ENCODE assay signal across 8 cellular contexts in the genomic region with DNA sequence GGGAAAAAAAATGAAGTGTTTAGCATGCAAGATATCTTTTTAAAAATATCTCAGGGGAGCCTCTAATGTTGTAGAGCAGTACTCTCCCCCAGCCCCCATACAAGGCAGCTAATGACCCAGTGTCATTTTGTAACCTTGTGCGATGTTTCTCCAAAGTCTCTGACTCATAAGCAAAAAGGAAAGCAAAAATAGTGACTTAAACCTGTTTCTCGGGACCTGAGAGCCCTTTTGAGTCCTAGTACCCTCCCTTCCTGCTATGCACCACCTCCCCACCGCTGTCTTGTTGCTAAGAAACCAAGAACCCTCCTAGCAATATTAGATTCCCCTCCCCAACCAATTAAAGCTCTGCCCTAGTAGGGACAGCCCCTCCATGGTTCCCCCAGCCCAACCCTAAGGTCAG. TPM values are rescaled to one million over a fixed set of nuclear protein-coding genes. Genes with fewer than 3 reads are reported as not detected.
A peak's percentile ranks its signal among the peaks of the same experiment; 100 is the strongest.
DNase-seq lines count a peak whose midpoint lies in the region; ATAC-seq and TF ChIP-seq lines count a peak whose summit lies in the region.

No MANE protein-coding gene starts in this region.

- BruUV-seq in MCF 10A (replicated peaks; lab: Mats Ljungman, UMichigan) = no TSS peak

- no peaks in the 10 kb centered on the region for H3K9me2 ChIP-seq in GM23338 (ENCODE audit: insufficient read depth)

- H3K27ac Mint-ChIP-seq in CD4-positive, CD25-positive, alpha-beta regulatory T cell = peak overlapping the region; percentile 57 to 88 (median 84)
- no peak overlapping the region for H3K27ac Mint-ChIP-seq in activated naive CD8-positive, alpha-beta T cell treated with anti-CD3 and anti-CD28 coated beads, Interleukin-2, amount 50 U/mL, for 24 hours
- H3K27ac Mint-ChIP-seq in GM23338 (no peak overlapping the region), MCF 10A (ENCODE audit: low read depth, unreplicated experiment) (no peak overlapping the region)

- H3K4me2 ChIP-seq in GM23338 = no peak overlapping the region

- H3K36me3 Mint-ChIP-seq in CD4-positive, CD25-positive, alpha-beta regulatory T cell = no peaks in the 10 kb centered on the region
- no peaks in the 10 kb centered on the region for H3K36me3 Mint-ChIP-seq in activated naive CD8-positive, alpha-beta T cell treated with anti-CD3 and anti-CD28 coated beads, Interleukin-2, amount 50 U/mL, for 24 hours (ENCODE audit: low read depth)
- H3K36me3 Mint-ChIP-seq in GM23338 (ENCODE audit: low read depth) (peaks cover 2% of the 10 kb centered on the region; the same call in 1 of the 3 replicates), MCF 10A (ENCODE audit: insufficient read depth, unreplicated experiment) (no peaks in the 10 kb centered on the region)

- no peak overlapping the region for H2AFZ ChIP-seq in GM23338

- H3K4me3 Mint-ChIP-seq in CD4-positive, CD25-positive, alpha-beta regulatory T cell = peak overlapping the region; percentile 68 to 86 (median 78)
- peak overlapping the region; percentile 13 for H3K4me3 Mint-ChIP-seq in activated naive CD8-positive, alpha-beta T cell treated with anti-CD3 and anti-CD28 coated beads, Interleukin-2, amount 50 U/mL, for 24 hours
- H3K4me3 Mint-ChIP-seq in GM23338 = no peak overlapping the region
- no peak overlapping the region for H3K4me3 Mint-ChIP-seq in MCF 10A (ENCODE audit: unreplicated experiment)

- H4K20me1 ChIP-seq in GM23338 (replicated peaks; ENCODE audit: insufficient read depth) = no peaks in the 10 kb centered on the region

- CTCF ChIA-PET in MCF 10A (lab: Yijun Ruan, JAX) = interaction anchor here (0.7 kb wide), 1 partner anchor 27 kb away, joined by 4 read pairs; no protein-coding TSS in a partner anchor

- intact Hi-C loops in MCF 10A (cut with micrococcal nuclease) = no loop called here

- H3K4me1 ChIP-seq in CD4-positive, CD25-positive, alpha-beta regulatory T cell (ENCODE audit: control insufficient read depth, insufficient read depth, low read length, poor library complexity, severe bottlenecking) = peaks cover 37% of the 10 kb centered on the region
- peaks cover 8% of the 10 kb centered on the region; the same call in 1 of the 2 replicates for H3K4me1 ChIP-seq in GM23338 (ENCODE audit: insufficient read depth)

- DNase-seq in CD4-positive, CD25-positive, alpha-beta regulatory T cell = peak; percentile 36 to 96 (median 68)
- DNase-seq in activated naive CD8-positive, alpha-beta T cell treated with anti-CD3 and anti-CD28 coated beads, Interleukin-2, amount 50 U/mL, for 24 hours = peak; percentile 39
- DNase-seq in stimulated activated CD4-positive, alpha-beta T cell treated with anti-CD3 and anti-CD28 coated beads, TNF-alpha, amount 100 ng/mL, for 24 hours (ENCODE audit: low read depth in 3 of 3) = peak in 2 of 3 experiments; percentile 23 to 55
- DNase-seq in GM23338 (ENCODE audit: low spot score) (no peak), NCI-H524 treated with DMSO at 0.1 percent for 48 hours (lab: John Stamatoyannopoulos, UW) (no peak), MCF 10A (ENCODE audit: unreplicated experiment) (no peak)

- no peaks in the 10 kb centered on the region for H3K27me3 ChIP-seq in CD4-positive, CD25-positive, alpha-beta regulatory T cell (ENCODE audit: control insufficient read depth, insufficient read depth, low read length)
- H3K27me3 ChIP-seq in GM23338 (ENCODE audit: insufficient read depth) = no peaks in the 10 kb centered on the region; the same call in 1 of the 2 replicates

- H3K9me3 ChIP-seq in CD4-positive, CD25-positive, alpha-beta regulatory T cell (ENCODE audit: control insufficient read depth in 2 of 2, low read length in 2 of 2) = no peaks in the 10 kb centered on the region

- no peaks in the 10 kb centered on the region for H3K36me3 ChIP-seq in CD4-positive, CD25-positive, alpha-beta regulatory T cell (ENCODE audit: control insufficient read depth, insufficient read depth, low read length)
- H3K36me3 ChIP-seq in GM23338 (ENCODE audit: insufficient read depth) = no peaks in the 10 kb centered on the region

- peak; percentile 75 to 76 for ATAC-seq in CD4-positive, CD25-positive, alpha-beta regulatory T cell (ENCODE audit: low read depth in 2 of 2)
- peak; percentile 78 for ATAC-seq in GM19455 (IDR thresholded peaks at IDR 0.05; ENCODE audit: unreplicated experiment)
- peak; percentile 48 for ATAC-seq in HG03457 (IDR thresholded peaks at IDR 0.05; ENCODE audit: unreplicated experiment)
- ATAC-seq in activated naive CD8-positive, alpha-beta T cell treated with anti-CD3 and anti-CD28 coated beads, Interleukin-2, amount 50 U/mL, for 24 hours = peak; percentile 77
- no peak for ATAC-seq in GM23338

- POLR2A ChIA-PET in MCF 10A (lab: Yijun Ruan, JAX) = interaction anchor here (0.7 to 1.9 kb wide), 3 partner anchors 23 to 30 kb away, joined by 3 to 8 read pairs (median 3); no protein-coding TSS in a partner anchor

- H3K79me2 ChIP-seq in GM23338 (replicated peaks; ENCODE audit: insufficient read depth) = no peaks in the 10 kb centered on the region

- H3K9me3 Mint-ChIP-seq in CD4-positive, CD25-positive, alpha-beta regulatory T cell = no peaks in the 10 kb centered on the region
- no peaks in the 10 kb centered on the region for H3K9me3 Mint-ChIP-seq in activated naive CD8-positive, alpha-beta T cell treated with anti-CD3 and anti-CD28 coated beads, Interleukin-2, amount 50 U/mL, for 24 hours
- H3K9me3 Mint-ChIP-seq in GM23338 = no peaks in the 10 kb centered on the region
- no peaks in the 10 kb centered on the region for H3K9me3 Mint-ChIP-seq in MCF 10A (ENCODE audit: unreplicated experiment)

- peaks cover 6% of the 10 kb centered on the region; the same call in 1 of the 2 replicates for H3F3A ChIP-seq in GM23338 (replicated peaks; ENCODE audit: low read depth)

- H3K4me3 ChIP-seq in CD4-positive, CD25-positive, alpha-beta regulatory T cell (ENCODE audit: low read depth, low read length) = peak overlapping the region; percentile 61
- H3K4me3 ChIP-seq in GM23338 = no peak overlapping the region

- H3K4me1 Mint-ChIP-seq in CD4-positive, CD25-positive, alpha-beta regulatory T cell = peaks cover 17 to 44% (median 30%) of the 10 kb centered on the region in 4 donors
- peaks cover 36% of the 10 kb centered on the region for H3K4me1 Mint-ChIP-seq in activated naive CD8-positive, alpha-beta T cell treated with anti-CD3 and anti-CD28 coated beads, Interleukin-2, amount 50 U/mL, for 24 hours
- H3K4me1 Mint-ChIP-seq in GM23338 (peaks cover 34% of the 10 kb centered on the region), MCF 10A (ENCODE audit: insufficient read depth, unreplicated experiment) (peaks cover 22% of the 10 kb centered on the region)

- H3K27ac ChIP-seq in CD4-positive, CD25-positive, alpha-beta regulatory T cell (ENCODE audit: insufficient read depth, low read length, poor library complexity, severe bottlenecking) = peak overlapping the region; percentile 70
- H3K27ac ChIP-seq in GM23338 (ENCODE audit: low read depth) = no peak overlapping the region

- TF ChIP-seq CTCF in GM23338 (conservative IDR thresholded peaks at IDR 0.05; ENCODE audit: low read depth in 2 of 2) (no peak), MCF 10A (IDR thresholded peaks at IDR 0.05; ENCODE audit: unreplicated experiment) (no peak)

- H3K27me3 Mint-ChIP-seq in CD4-positive, CD25-positive, alpha-beta regulatory T cell = peaks cover 1% of the 10 kb centered on the region
- H3K27me3 Mint-ChIP-seq in activated naive CD8-positive, alpha-beta T cell treated with anti-CD3 and anti-CD28 coated beads, Interleukin-2, amount 50 U/mL, for 24 hours = no peaks in the 10 kb centered on the region
- peaks cover 8% of the 10 kb centered on the region for H3K27me3 Mint-ChIP-seq in GM23338 (ENCODE audit: insufficient read depth, low read depth, poor library complexity)
- no peaks in the 10 kb centered on the region for H3K27me3 Mint-ChIP-seq in MCF 10A (ENCODE audit: insufficient read depth, unreplicated experiment)

TF ChIP-seq in GM23338, 12 proteins besides CTCF, POLR2A, EP300 and RAD21 (continues in another document):
- TF ChIP-seq CREB1 (CRISPR knock-in tag; IDR thresholded peaks at IDR 0.05; ENCODE audit: low read depth) = no peak
- no peak for TF ChIP-seq ZNF114 (CRISPR knock-in tag; IDR thresholded peaks at IDR 0.05)
- no peak for TF ChIP-seq ZNF331 (CRISPR knock-in tag; IDR thresholded peaks at IDR 0.05; ENCODE audit: low read depth)

RNA-seq across cellular contexts. Expression of a gene that starts 2.8 kb away (rescaled TPM):
- total RNA-seq in CD4-positive, CD25-positive, alpha-beta regulatory T cell = 5.7 TPM
- 1 to 10 TPM in 2 of 4 donors, under 1 TPM in 2; 0.50 to 1.6 (median 0.89) TPM for polyA plus RNA-seq in CD4-positive, CD25-positive, alpha-beta regulatory T cell
- total RNA-seq in GM23338 (2014; rRNA removed; shearing (Covaris generic)) = 0.63 and 4.6 TPM in 2 replicates
- polyA plus RNA-seq in GM23338 (2016; fragmentation: Nextera tagmentation; extraction: Ambion mirVana) = 1.7 and 1.8 TPM in 2 replicates
- 0.19 TPM in 1 of 2 replicates, not detected in the other for total RNA-seq in MCF 10A (2022)

RNA-seq across cellular contexts. Expression of a gene that starts 21.5 kb away (rescaled TPM):
- total RNA-seq in CD4-positive, CD25-positive, alpha-beta regulatory T cell = not detected
- not detected for polyA plus RNA-seq in CD4-positive, CD25-positive, alpha-beta regulatory T cell
- 7.7 and 13.7 TPM in 2 replicates for total RNA-seq in GM23338 (2014; rRNA removed; shearing (Covaris generic))
- polyA plus RNA-seq in GM23338 (2016; fragmentation: Nextera tagmentation; extraction: Ambion mirVana) = 2.2 and 2.3 TPM in 2 replicates
- total RNA-seq in MCF 10A (2022) = 2.1 and 4.4 TPM in 2 replicates

RNA-seq across cellular contexts. Expression of a gene that starts 32.4 kb away (rescaled TPM):
- 45.3 TPM for total RNA-seq in CD4-positive, CD25-positive, alpha-beta regulatory T cell
- polyA plus RNA-seq in CD4-positive, CD25-positive, alpha-beta regulatory T cell = 10 to 100 TPM; 43.3 to 53.4 (median 46.1) TPM
- 27.5 and 28.7 TPM in 2 replicates for total RNA-seq in GM23338 (2014; rRNA removed; shearing (Covaris generic))
- 16.5 and 18.4 TPM in 2 replicates for polyA plus RNA-seq in GM23338 (2016; fragmentation: Nextera tagmentation; extraction: Ambion mirVana)
- 25.2 and 28.7 TPM in 2 replicates for total RNA-seq in MCF 10A (2022)

RNA-seq across cellular contexts. Expression of a gene that starts 35.9 kb away (rescaled TPM):
- 26.8 TPM for total RNA-seq in CD4-positive, CD25-positive, alpha-beta regulatory T cell
- polyA plus RNA-seq in CD4-positive, CD25-positive, alpha-beta regulatory T cell = 10 to 100 TPM in 1 of 4 donors, 1 to 10 TPM in 3; 5.8 to 10.3 (median 6.5) TPM
- total RNA-seq in GM23338 (2014; rRNA removed; shearing (Covaris generic)) = 17.4 and 32.7 TPM in 2 replicates
- 12.5 and 13.8 TPM in 2 replicates for polyA plus RNA-seq in GM23338 (2016; fragmentation: Nextera tagmentation; extraction: Ambion mirVana)
- total RNA-seq in MCF 10A (2022) = 35.3 and 39.4 TPM in 2 replicates

RNA-seq across cellular contexts. Expression of a gene that starts 42.4 kb away (rescaled TPM):
- total RNA-seq in CD4-positive, CD25-positive, alpha-beta regulatory T cell = not detected
- polyA plus RNA-seq in CD4-positive, CD25-positive, alpha-beta regulatory T cell = not detected
- total RNA-seq in GM23338 (2014; rRNA removed; shearing (Covaris generic)) = not detected in 2 replicates
- 0.18 TPM in 1 of 2 replicates, not detected in the other for polyA plus RNA-seq in GM23338 (2016; fragmentation: Nextera tagmentation; extraction: Ambion mirVana)
- total RNA-seq in MCF 10A (2022) = not detected in 2 replicates

Comparison
In these comparisons a context has a peak if more than half of its experiments do, and no peak if none do; other contexts are left out.
1. DNase-seq: peak in CD4-positive, CD25-positive, alpha-beta regulatory T cell (3 of 3), activated naive CD8-positive, alpha-beta T cell treated with anti-CD3 and anti-CD28 coated beads, Interleukin-2, amount 50 U/mL, for 24 hours (single experiment) and stimulated activated CD4-positive, alpha-beta T cell treated with anti-CD3 and anti-CD28 coated beads, TNF-alpha, amount 100 ng/mL, for 24 hours (2 of 3); none in GM23338 (single experiment), NCI-H524 treated with DMSO at 0.1 percent for 48 hours (single experiment) and MCF 10A (single experiment).
2. H3K27ac Mint-ChIP-seq: peak in CD4-positive, CD25-positive, alpha-beta regulatory T cell (3 of 3); none in activated naive CD8-positive, alpha-beta T cell treated with anti-CD3 and anti-CD28 coated beads, Interleukin-2, amount 50 U/mL, for 24 hours (single experiment), GM23338 (single experiment) and MCF 10A (single experiment).
3. H3K4me3 Mint-ChIP-seq: peak in CD4-positive, CD25-positive, alpha-beta regulatory T cell (4 of 4) and activated naive CD8-positive, alpha-beta T cell treated with anti-CD3 and anti-CD28 coated beads, Interleukin-2, amount 50 U/mL, for 24 hours (single experiment); none in GM23338 (single experiment) and MCF 10A (single experiment).